Comparison of ENCODE assay signal across 8 cellular contexts in the genomic region with DNA sequence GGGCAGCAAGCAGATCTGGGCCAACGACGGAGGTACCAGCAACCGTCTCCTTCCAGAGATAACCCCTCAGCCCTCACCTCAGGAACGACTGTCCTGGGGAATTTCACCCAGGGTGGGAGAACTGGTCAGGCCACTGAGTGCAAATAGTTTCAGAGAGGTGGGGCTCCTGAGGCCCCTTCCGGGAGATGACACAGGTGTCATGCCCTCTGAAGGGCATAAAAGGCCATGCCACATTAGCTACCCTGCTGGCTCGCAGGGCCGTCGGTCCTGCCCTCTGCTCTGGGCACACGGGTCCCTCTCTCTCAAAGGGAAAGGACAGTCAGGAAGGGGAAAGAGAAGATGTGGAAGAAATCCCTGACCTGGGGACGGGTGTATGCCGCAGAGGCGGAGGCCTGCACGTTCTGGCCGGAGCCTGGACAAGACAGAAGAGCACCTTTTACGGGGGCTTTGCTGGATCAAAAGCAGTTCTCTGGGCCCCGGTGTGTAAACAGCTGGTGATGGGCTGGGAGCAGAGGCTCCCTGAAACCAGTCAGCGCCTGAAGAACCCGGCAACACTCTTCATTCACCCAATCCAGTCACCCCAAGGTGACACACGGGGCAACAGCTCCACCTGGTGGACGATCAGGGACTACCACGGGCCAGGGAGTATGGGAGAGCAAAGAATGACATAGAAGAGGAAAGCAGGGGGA. TPM values are rescaled to one million over a fixed set of nuclear protein-coding genes. Genes with fewer than 3 reads are reported as not detected.
A peak's percentile ranks its signal among the peaks of the same experiment; 100 is the strongest.
DNase-seq lines count a peak whose midpoint lies in the region; ATAC-seq and TF ChIP-seq lines count a peak whose summit lies in the region.

No MANE protein-coding gene starts in this region.

- intact Hi-C loops in Panc1 (cut with micrococcal nuclease; ENCODE audit: unreplicated experiment) (loop anchor here (1.0 to 5.0 kb wide), 3 partner anchors 108 to 262 kb away; a partner anchor contains a TSS), esophagus squamous epithelium (cut with DNase I) (loop anchor here (5.0 kb wide), 2 partner anchors 107 to 197 kb away; no protein-coding TSS in a partner anchor)

- peaks cover 5% of the 10 kb centered on the region for H3K36me3 Mint-ChIP-seq in activated T-cell treated with anti-CD3 and anti-CD28 coated beads, Interleukin-2, amount 50 U/mL, for 24 hours (ENCODE audit: low read depth)
- H3K36me3 Mint-ChIP-seq in naive thymus-derived CD8-positive, alpha-beta T cell, result peaks cover 21 to 60% (median 34%) of the 10 kb centered on the region in 3 donors

- H3K27ac ChIP-seq in BLaER1 (peak overlapping the region; percentile 95), KOPT-K1 (ENCODE audit: low read depth, low read length, poor library complexity, severe bottlenecking) (peak overlapping the region; percentile 98), Panc1 (ENCODE audit: low read length) (peak overlapping the region; percentile 44), esophagus squamous epithelium (peak overlapping the region; percentile 58 to 97 (median 92))

- H3K4me1 Mint-ChIP-seq in activated T-cell treated with anti-CD3 and anti-CD28 coated beads, Interleukin-2, amount 50 U/mL, for 24 hours (ENCODE audit: low read depth), result peaks cover 84% of the 10 kb centered on the region
- H3K4me1 Mint-ChIP-seq in naive thymus-derived CD8-positive, alpha-beta T cell, result peaks cover 42 to 92% (median 78%) of the 10 kb centered on the region in 4 donors

- H3K27me3 Mint-ChIP-seq in activated T-cell treated with anti-CD3 and anti-CD28 coated beads, Interleukin-2, amount 50 U/mL, for 24 hours, result no peaks in the 10 kb centered on the region
- no peaks in the 10 kb centered on the region for H3K27me3 Mint-ChIP-seq in naive thymus-derived CD8-positive, alpha-beta T cell

- H4K20me1 ChIP-seq in BLaER1, result 0 out of 2 replicates have a peak, but pooled peaks cover 8% of the 10 kb centered on the region

- BruUV-seq in Panc1 (replicated peaks; lab: Mats Ljungman, UMichigan), result no TSS peak

- H3K4me2 ChIP-seq in BLaER1, result peak overlapping the region; percentile 98

- H3K9me3 Mint-ChIP-seq in activated T-cell treated with anti-CD3 and anti-CD28 coated beads, Interleukin-2, amount 50 U/mL, for 24 hours, result no peaks in the 10 kb centered on the region
- H3K9me3 Mint-ChIP-seq in naive thymus-derived CD8-positive, alpha-beta T cell, result no peaks in the 10 kb centered on the region

- WGBS in esophagus squamous epithelium, 2 donors, result 14 to 47% methylated on average over 7 to 10 of the region's 21 CpGs

- peak overlapping the region; percentile 72 for H3K4me3 Mint-ChIP-seq in activated T-cell treated with anti-CD3 and anti-CD28 coated beads, Interleukin-2, amount 50 U/mL, for 24 hours
- peak overlapping the region; percentile 83 to 99 (median 97) for H3K4me3 Mint-ChIP-seq in naive thymus-derived CD8-positive, alpha-beta T cell

- no peak for TF ChIP-seq POLR2A in esophagus squamous epithelium (IDR thresholded peaks at IDR 0.05)

- peak; percentile 34 for ATAC-seq in GM19463 (IDR thresholded peaks at IDR 0.05; ENCODE audit: unreplicated experiment)
- peak; percentile 87 for ATAC-seq in Panc1
- ATAC-seq in naive thymus-derived CD8-positive, alpha-beta T cell, result peak; percentile 27 to 29

- POLR2A ChIA-PET in Panc1 (lab: Charles Lee), result interaction anchor here (0.5 to 1.2 kb wide), 2 partner anchors 121 to 123 kb away, joined by 3 read pairs; a partner anchor contains a TSS
- POLR2A ChIA-PET in naive thymus-derived CD8-positive, alpha-beta T cell (lab: Charles Lee), result interaction anchor here (0.5 to 16.0 kb wide), 18 partner anchors 9 to 263 kb away, joined by 3 to 233 read pairs (median 4); a partner anchor contains a TSS

- CTCF ChIA-PET in Panc1 (lab: Charles Lee), result interaction anchor here (0.6 to 2.2 kb wide), 4 partner anchors 197 to 246 kb away, joined by 3 to 10 read pairs (median 4); no protein-coding TSS in a partner anchor

- H3K9ac ChIP-seq in BLaER1, result peak overlapping the region; percentile 89

- H3K4me3 ChIP-seq in BLaER1 (peak overlapping the region; percentile 64), Panc1 (ENCODE audit: low read depth in 2 of 2, low read length in 2 of 2) (no peak overlapping the region), esophagus squamous epithelium (peak overlapping the region in 3 of 4 donors; percentile 14 to 47 (median 20))

- in situ Hi-C loops in Panc1 (cut with HindIII; ENCODE audit: low pct_unique_long_range_greater_than_20kb, low sequenced_read_pairs), result no loop called here

- H3K4me1 ChIP-seq in BLaER1, result peaks cover 88% of the 10 kb centered on the region
- H3K4me1 ChIP-seq in Panc1 (ENCODE audit: control insufficient read depth, insufficient read depth, low read length), result peaks cover 23% of the 10 kb centered on the region
- peaks cover 43 to 99% (median 51%) of the 10 kb centered on the region in 3 donors for H3K4me1 ChIP-seq in esophagus squamous epithelium

- H3K27me3 ChIP-seq in BLaER1 (no peaks in the 10 kb centered on the region), Panc1 (ENCODE audit: control insufficient read depth, insufficient read depth, low read length) (no peaks in the 10 kb centered on the region), esophagus squamous epithelium (no peaks in the 10 kb centered on the region)

- peaks cover 29% of the 10 kb centered on the region for H3K36me3 ChIP-seq in BLaER1
- no peaks in the 10 kb centered on the region for H3K36me3 ChIP-seq in KOPT-K1 (ENCODE audit: insufficient read depth, low read length)
- no peaks in the 10 kb centered on the region for H3K36me3 ChIP-seq in Panc1 (ENCODE audit: control insufficient read depth, insufficient read depth, low read length)
- H3K36me3 ChIP-seq in esophagus squamous epithelium, result peaks cover 0 to 26% (median 0%) of the 10 kb centered on the region in 3 donors

- DNase-seq in Panc1 (ENCODE audit: low read depth, low spot score) (peak; percentile 64), esophagus squamous epithelium (lab: John Stamatoyannopoulos, UW) (no peak)
- peak; percentile 95 for DNase-seq in activated T-cell treated with anti-CD3 and anti-CD28 coated beads, Interleukin-2, amount 50 U/mL, for 24 hours
- peak; percentile 86 to 95 (median 92) for DNase-seq in naive thymus-derived CD8-positive, alpha-beta T cell
- peak; percentile 82 to 96 (median 91) for DNase-seq in stimulated activated naive CD4-positive, alpha-beta T cell (lab: John Stamatoyannopoulos, UW)

- TF ChIP-seq CTCF in Panc1 (IDR thresholded peaks at IDR 0.05) (peak; percentile 94), esophagus squamous epithelium (IDR thresholded peaks at IDR 0.05) (peak; percentile 96 to 99 (median 97))

- peak overlapping the region; percentile 95 for H3K27ac Mint-ChIP-seq in activated T-cell treated with anti-CD3 and anti-CD28 coated beads, Interleukin-2, amount 50 U/mL, for 24 hours
- H3K27ac Mint-ChIP-seq in naive thymus-derived CD8-positive, alpha-beta T cell, result peak overlapping the region; percentile 88 to 99 (median 94)

- H3K9me3 ChIP-seq in BLaER1 (no peaks in the 10 kb centered on the region), KOPT-K1 (ENCODE audit: insufficient read depth, low read length, poor library complexity, severe bottlenecking) (no peaks in the 10 kb centered on the region), Panc1 (ENCODE audit: control insufficient read depth, insufficient read depth, low read depth, low read length) (no peaks in the 10 kb centered on the region), esophagus squamous epithelium (no peaks in the 10 kb centered on the region)

RNA-seq across cellular contexts. Expression of a gene that starts 6.4 kb away (rescaled TPM):
- 35.5 TPM for total RNA-seq in Panc1 (2021; ENCODE audit: unreplicated experiment)
- 18.2 TPM for polyA plus RNA-seq in Panc1 (2012; ENCODE audit: insufficient read length)
- total RNA-seq in esophagus squamous epithelium, result 10 to 100 TPM in 3 of 4 donors, 1 to 10 TPM in 1; 6.0 to 33.2 (median 10.8) TPM
- 10 to 100 TPM; 61.3 to 73.8 TPM for total RNA-seq in naive thymus-derived CD8-positive, alpha-beta T cell
- 10 to 100 TPM; 24.4 to 36.8 (median 28.6) TPM for polyA plus RNA-seq in naive thymus-derived CD8-positive, alpha-beta T cell

Comparison
In these comparisons a context has a peak if more than half of its experiments do, and no peak if none do; other contexts are left out.
1. H3K27ac ChIP-seq: peak in every context shown above with its lines; median percentile 98 in KOPT-K1; 95 in BLaER1; 92 in esophagus squamous epithelium; 44 in Panc1.
2. H3K4me3 ChIP-seq: peak in BLaER1 (single experiment) and esophagus squamous epithelium (3 of 4); none in Panc1 (0 of 2).
3. ATAC-seq: peak in every context shown above with its lines; median percentile 87 in Panc1; 34 in GM19463; 28 in naive thymus-derived CD8-positive, alpha-beta T cell.